ENCODE assay signal across 8 cellular contexts in genomic region chr12:7129647-7130536, GRCh38. TPM values are rescaled to one million over a fixed set of nuclear protein-coding genes. Genes with fewer than 3 reads are reported as not detected.
DNase-seq lines count a peak whose midpoint lies in the region; ATAC-seq and TF ChIP-seq lines count a peak whose summit lies in the region.

CLSTN3 (plus strand) TSS chr12:7130371; CDS start chr12:7130649, 278 bp downstream.

- H3K4me3 ChIP-seq in dorsolateral prefrontal cortex (peak within 1 kb of the TSS; percentile 50 to 97 (median 79)), lower leg skin (ENCODE audit: low read depth, poor library complexity, severe bottlenecking) (peak within 1 kb of the TSS; percentile 35)

- H3K4me1 Mint-ChIP-seq in activated CD8-positive, alpha-beta T cell treated with anti-CD3 and anti-CD28 coated beads for 36 hours (ENCODE audit: low read depth), result peaks cover 28% of the 10 kb centered on the region

- DNase-seq in SIG-M5 treated with dmso at 0.1 percent for 504 hours (lab: John Stamatoyannopoulos, UW; ENCODE audit: unreplicated experiment) (peak; percentile 27), SIG-M5 (lab: John Stamatoyannopoulos, UW) (no peak), NCI-H69 (lab: John Stamatoyannopoulos, UW) (peak; percentile 93), dorsolateral prefrontal cortex (peak; percentile 62 to 90 (median 82)), lower leg skin (ENCODE audit: low spot score in 2 of 2) (peak; percentile 55 to 93)
- DNase-seq in activated CD8-positive, alpha-beta T cell treated with anti-CD3 and anti-CD28 coated beads for 36 hours, result peak; percentile 88
- DNase-seq in stimulated activated CD4-positive, alpha-beta T cell treated with anti-CD3 and anti-CD28 coated beads, Interleukin-4, amount 100 ng/mL, for 4 hours, result peak; percentile 83 to 84

- no peaks in the 10 kb centered on the region for H3K27me3 Mint-ChIP-seq in activated CD8-positive, alpha-beta T cell treated with anti-CD3 and anti-CD28 coated beads for 36 hours

- H3K9me3 Mint-ChIP-seq in activated CD8-positive, alpha-beta T cell treated with anti-CD3 and anti-CD28 coated beads for 36 hours, result no peaks in the 10 kb centered on the region

- no peak for TF ChIP-seq CTCF in activated CD8-positive, alpha-beta T cell treated with anti-CD3 and anti-CD28 coated beads for 36 hours (IDR thresholded peaks at IDR 0.05)
- peak in 1 of 56 donors; percentile 13 for TF ChIP-seq CTCF in dorsolateral prefrontal cortex (IDR thresholded peaks at IDR 0.05 in 54 of 56, conservative IDR thresholded peaks at IDR 0.05 in 2 of 56; ENCODE audit: low read depth in 1 of 56, partially characterized antibody in 56 of 56)
- no peak for TF ChIP-seq CTCF in lower leg skin (IDR thresholded peaks at IDR 0.05)

- no peak for TF ChIP-seq POLR2A in lower leg skin (IDR thresholded peaks at IDR 0.05)

- no peaks in the 10 kb centered on the region for H3K36me3 Mint-ChIP-seq in activated CD8-positive, alpha-beta T cell treated with anti-CD3 and anti-CD28 coated beads for 36 hours (ENCODE audit: low read depth)

- CTCF ChIA-PET in activated CD8-positive, alpha-beta T cell treated with anti-CD3 and anti-CD28 coated beads for 36 hours (lab: Charles Lee), result interaction anchor here (1.4 kb wide), 2 partner anchors 15 to 17 kb away, joined by 5 read pairs; no protein-coding TSS in a partner anchor

- no peaks in the 10 kb centered on the region for H3K27me3 ChIP-seq in dorsolateral prefrontal cortex

- WGBS in lower leg skin, 2 donors, result 0 to 1% methylated on average over 21 to 41 of the region's 48 CpGs

- POLR2A ChIA-PET in activated CD8-positive, alpha-beta T cell treated with anti-CD3 and anti-CD28 coated beads for 36 hours (lab: Charles Lee), result interaction anchor here (1.5 to 1.9 kb wide), 2 partner anchors 22 to 59 kb away, joined by 4 to 8 read pairs; no protein-coding TSS in a partner anchor

- H3K27ac ChIP-seq in dorsolateral prefrontal cortex, result peak within 1 kb of the TSS in 57 of 59 donors; percentile 2 to 96 (median 83)

- peak within 1 kb of the TSS; percentile 79 for H3K27ac Mint-ChIP-seq in activated CD8-positive, alpha-beta T cell treated with anti-CD3 and anti-CD28 coated beads for 36 hours

- intact Hi-C loops in activated CD8-positive, alpha-beta T cell treated with anti-CD3 and anti-CD28 coated beads for 36 hours (cut with micrococcal nuclease), result no loop called here
- intact Hi-C loops in dorsolateral prefrontal cortex (cut with DNase I), result no loop called here
- intact Hi-C loops in lower leg skin (cut with DNase I; ENCODE audit: low total_unique reads), result no loop called here

- H3K4me3 Mint-ChIP-seq in activated CD8-positive, alpha-beta T cell treated with anti-CD3 and anti-CD28 coated beads for 36 hours, result peak within 1 kb of the TSS; percentile 83

- ATAC-seq in HG03159 (IDR thresholded peaks at IDR 0.05; ENCODE audit: unreplicated experiment), result peak; percentile 62
- ATAC-seq in activated CD8-positive, alpha-beta T cell treated with anti-CD3 and anti-CD28 coated beads for 36 hours, result peak; percentile 82

RNA-seq across cellular contexts. Expression of gene CLSTN3, which starts in this region (rescaled TPM):
- total RNA-seq in activated CD8-positive, alpha-beta T cell treated with anti-CD3 and anti-CD28 coated beads for 36 hours, result 10 to 100 TPM; 29.0 to 30.8 TPM
- 100 to 1,000 TPM; 108 to 389 (median 289) TPM for total RNA-seq in dorsolateral prefrontal cortex
- 10 to 100 TPM; 22.1 to 41.1 (median 31.7) TPM for total RNA-seq in lower leg skin
